In the genomic region with DNA sequence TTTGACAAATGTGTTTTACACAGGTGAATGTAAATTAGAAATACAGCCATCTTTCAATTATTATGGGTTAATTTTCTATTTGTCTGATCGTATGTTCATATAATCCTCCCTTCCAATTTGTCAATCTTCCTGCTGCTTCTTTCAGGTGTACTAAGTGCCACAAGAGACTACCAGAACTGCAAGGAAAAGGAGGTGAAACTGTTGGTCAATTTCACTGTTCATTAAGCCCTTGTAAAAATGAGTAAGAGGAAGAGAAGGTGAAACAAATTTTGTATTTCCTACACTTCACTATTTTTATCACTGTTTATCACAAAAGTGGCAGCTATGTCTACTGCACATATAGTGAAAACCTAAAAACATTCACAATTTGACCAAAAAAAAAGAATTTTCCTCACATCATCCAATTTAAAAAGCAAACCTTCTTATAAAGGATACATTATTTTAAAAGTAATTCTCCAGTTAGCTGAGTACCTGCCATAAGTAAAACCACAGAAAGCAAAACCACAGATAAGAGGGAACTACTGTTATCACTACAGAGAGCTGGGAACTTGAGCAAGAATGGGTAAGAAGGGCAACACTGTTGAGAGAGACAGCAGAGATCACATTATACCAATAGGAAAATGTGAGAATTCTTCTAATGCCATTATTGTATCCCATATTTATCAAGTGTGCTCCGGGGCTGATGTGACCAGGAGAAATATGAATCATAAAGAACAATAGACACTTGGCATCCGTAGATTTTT, we compare ENCODE assay signal across 10 cellular contexts.
DNase-seq lines count a peak whose midpoint lies in the region; ATAC-seq and TF ChIP-seq lines count a peak whose summit lies in the region.
"Had no signal": no experiment of that assay in that cellular context is flagged by ENCODE, and none has a peak within 500 bp of the region (broad histone marks: within the 10 kb centered on the region; RNA-seq: fewer than 3 reads in every experiment).

No MANE protein-coding gene starts in this region.

- H3K27me3 ChIP-seq in MM.1S (replicated peaks; ENCODE audit: insufficient read depth, low read length): no peaks in the 10 kb centered on the region

- H3K36me3 ChIP-seq in MM.1S (replicated peaks; ENCODE audit: insufficient read depth, low read length): no peaks in the 10 kb centered on the region
- H3K36me3 ChIP-seq: HAP-1 had no signal

- no peaks in the 10 kb centered on the region for H3K9me2 ChIP-seq in MM.1S (replicated peaks; ENCODE audit: insufficient read depth, low read length)

- H3K79me2 ChIP-seq in MM.1S (ENCODE audit: low read length): no peaks in the 10 kb centered on the region

- TF ChIP-seq CTCF in MM.1S (IDR thresholded peaks at IDR 0.05; ENCODE audit: low read length): no peak
- no peak for TF ChIP-seq CTCF in fibroblast of the aortic adventitia (IDR thresholded peaks at IDR 0.05; ENCODE audit: insufficient read depth, low read length)

- H3K27ac ChIP-seq in MM.1S (ENCODE audit: low read length): peak overlapping the region; percentile 14; the same call in 1 of the 2 replicates

- no peaks in the 10 kb centered on the region for H4K20me1 ChIP-seq in MM.1S (ENCODE audit: insufficient read depth, low read length)

- H3K9ac ChIP-seq in MM.1S (ENCODE audit: low read length): no peak overlapping the region

- H3K4me1 ChIP-seq in MM.1S (ENCODE audit: low read length): peaks cover 16% of the 10 kb centered on the region

- ATAC-seq in GM18909 (IDR thresholded peaks at IDR 0.05; ENCODE audit: poor library complexity, unreplicated experiment) (peak; percentile 99), HG02759 (IDR thresholded peaks at IDR 0.05; ENCODE audit: unreplicated experiment) (peak; percentile 97)

- no peak overlapping the region; the same call in 1 of the 2 replicates for H3K4me2 ChIP-seq in MM.1S (ENCODE audit: low read depth, low read length)

- H3K4me3 ChIP-seq in MM.1S (ENCODE audit: low read length): no peak overlapping the region
- H3K4me3 ChIP-seq in fibroblast of the aortic adventitia (ENCODE audit: low read depth, low read length): no peak overlapping the region
- H3K4me3 ChIP-seq: HAP-1 had no signal

- DNase-seq in MM.1S (peak; percentile 57), fibroblast of the aortic adventitia (ENCODE audit: low read depth) (peak; percentile 71), ureter (ENCODE audit: low spot score) (no peak), D341Med (ENCODE audit: low spot score) (no peak), OCI-M2 (lab: John Stamatoyannopoulos, UW; ENCODE audit: unreplicated experiment) (no peak), NCI-H146 treated with DMSO at 0.1 percent for 48 hours (lab: John Stamatoyannopoulos, UW; ENCODE audit: unreplicated experiment) (no peak)
- DNase-seq: nucleus accumbens had no signal

- no peak overlapping the region for H2AFZ ChIP-seq in MM.1S (ENCODE audit: low read length)

- H3K9me3 ChIP-seq in MM.1S (replicated peaks; ENCODE audit: insufficient read depth, low read length): no peaks in the 10 kb centered on the region
- H3K9me3 ChIP-seq: HAP-1 had no signal

- peaks cover 13% of the 10 kb centered on the region for H3F3A ChIP-seq in MM.1S (ENCODE audit: insufficient read depth, low read length)

Comparison
In these comparisons a context has a peak if more than half of its experiments do, and no peak if none do; other contexts are left out.
1. DNase-seq: peak in MM.1S (single experiment) and fibroblast of the aortic adventitia (single experiment); none in ureter (single experiment), D341Med (single experiment), OCI-M2 (single experiment) and NCI-H146 treated with DMSO at 0.1 percent for 48 hours (single experiment).